Comparison of ENCODE assay signal across 9 cellular contexts in genomic region chr13:113449693-113450347, GRCh38. TPM values are rescaled to one million over a fixed set of nuclear protein-coding genes. Genes with fewer than 3 reads are reported as not detected.
DNase-seq lines count a peak whose midpoint lies in the region; ATAC-seq, FAIRE-seq and TF ChIP-seq lines count a peak whose summit lies in the region.
"Had no signal": no experiment of that assay in that cellular context is flagged by ENCODE, and none has a peak within 500 bp of the region (broad histone marks: within the 10 kb centered on the region; RNA-seq: fewer than 3 reads in every experiment).

No MANE protein-coding gene starts in this region.

- H4K20me1 ChIP-seq in BLaER1 treated with 17β-estradiol and CSF1 and Interleukin-3, amounts not matched to agents 10 nM and 100 nM: no peaks in the 10 kb centered on the region

- peaks cover 3 to 22% (median 13%) of the 10 kb centered on the region in 11 experiments; a peak in 20 of 22 replicates for H3K36me3 ChIP-seq in BLaER1 treated with 17β-estradiol and CSF1 and Interleukin-3, amounts not matched to agents 10 nM and 100 nM
- H3K36me3 ChIP-seq in bronchial epithelial cell (ENCODE audit: control insufficient read depth, insufficient read depth, low read length): no peaks in the 10 kb centered on the region
- H3K36me3 ChIP-seq in neuronal stem cell (replicated peaks in 1 of 2; ENCODE audit: control insufficient read depth in 2 of 2, insufficient read depth in 2 of 2, low read length in 2 of 2): peaks cover 13 to 38% of the 10 kb centered on the region in 2 donors

- H3K4me1 ChIP-seq in BLaER1 treated with 17β-estradiol and CSF1 and Interleukin-3, amounts not matched to agents 10 nM and 100 nM: peaks cover 46 to 97% (median 89%) of the 10 kb centered on the region in 10 experiments
- H3K4me1 ChIP-seq in neuronal stem cell (ENCODE audit: control insufficient read depth in 2 of 2, insufficient read depth in 1 of 2, low read depth in 1 of 2, low read length in 2 of 2): peaks cover 6 to 10% of the 10 kb centered on the region in 2 donors

- WGBS in neuronal stem cell (ENCODE audit: extremely low coverage in 2 of 2, insufficient read length in 2 of 2, insufficient replicate concordance in 1 of 2), 2 donors: no CpG with 5 or more reads among the region's 13 CpGs

- peak overlapping the region; percentile 46 for H3K18ac ChIP-seq in neuronal stem cell (ENCODE audit: low read length)

- ATAC-seq in HG03571 (IDR thresholded peaks at IDR 0.05; ENCODE audit: unreplicated experiment): no peak
- ATAC-seq in GM18520 (IDR thresholded peaks at IDR 0.05; ENCODE audit: unreplicated experiment): no peak
- no peak for ATAC-seq in GM18867 (IDR thresholded peaks at IDR 0.05; ENCODE audit: unreplicated experiment)

- no peak overlapping the region for H3K14ac ChIP-seq in neuronal stem cell (ENCODE audit: low read length)

- H3K27ac ChIP-seq in BLaER1 treated with 17β-estradiol and CSF1 and Interleukin-3, amounts not matched to agents 10 nM and 100 nM: peak overlapping the region; percentile 76 to 95 (median 88)
- H3K27ac ChIP-seq in neuronal stem cell (replicated peaks; ENCODE audit: low read length): no peak overlapping the region

- H3K9ac ChIP-seq in BLaER1 treated with 17β-estradiol and CSF1 and Interleukin-3, amounts not matched to agents 10 nM and 100 nM: peak overlapping the region; percentile 72 to 85 (median 79)
- H3K9ac ChIP-seq in neuronal stem cell (ENCODE audit: low read depth, low read length, poor library complexity): peak overlapping the region; percentile 3

- no peak overlapping the region for H3K4ac ChIP-seq in neuronal stem cell (ENCODE audit: low read length)

- H3K23ac ChIP-seq in neuronal stem cell (ENCODE audit: low read depth, low read length, poor library complexity): no peak overlapping the region

- DNase-seq in LNCaP clone FGC (ENCODE audit: low read depth): no peak
- no peak for DNase-seq in bronchial epithelial cell (ENCODE audit: low read depth)
- DNase-seq in neuronal stem cell (ENCODE audit: low spot score): no peak
- DNase-seq in KG1 (lab: John Stamatoyannopoulos, UW): no peak
- DNase-seq: DND-41 had no signal

- FAIRE-seq in bronchial epithelial cell (lab: Jason Lieb, UNC): no peak

- H2BK120ac ChIP-seq in neuronal stem cell (ENCODE audit: low read depth, low read length): no peak overlapping the region

- H3K4me2 ChIP-seq in BLaER1 treated with 17β-estradiol and CSF1 and Interleukin-3, amounts not matched to agents 10 nM and 100 nM: peak overlapping the region; percentile 83 to 100 (median 97)
- H3K4me2 ChIP-seq in neuronal stem cell (ENCODE audit: insufficient read depth, low read length, poor library complexity, severe bottlenecking): no peak overlapping the region

- H3K9me3 ChIP-seq in BLaER1 treated with 17β-estradiol and CSF1 and Interleukin-3, amounts not matched to agents 10 nM and 100 nM (replicated peaks in 1 of 11): no peaks in the 10 kb centered on the region
- peaks cover 4 to 6% of the 10 kb centered on the region in 2 donors for H3K9me3 ChIP-seq in neuronal stem cell (replicated peaks in 1 of 2; ENCODE audit: control insufficient read depth in 2 of 2, insufficient read depth in 1 of 2, low read depth in 1 of 2, low read length in 2 of 2)

- no peak overlapping the region for H2AFZ ChIP-seq in neuronal stem cell (ENCODE audit: low read length)

- H4K91ac ChIP-seq in neuronal stem cell (ENCODE audit: low read depth, low read length, poor library complexity): no peak overlapping the region

- no peaks in the 10 kb centered on the region for H3K27me3 ChIP-seq in BLaER1 treated with 17β-estradiol and CSF1 and Interleukin-3, amounts not matched to agents 10 nM and 100 nM
- H3K27me3 ChIP-seq in bronchial epithelial cell (ENCODE audit: control insufficient read depth, insufficient read depth, low read length) (no peaks in the 10 kb centered on the region), neuronal stem cell (ENCODE audit: control insufficient read depth in 3 of 3, insufficient read depth in 3 of 3, low read depth in 1 of 3, low read length in 3 of 3) (no peaks in the 10 kb centered on the region)

- H2BK5ac ChIP-seq in neuronal stem cell (ENCODE audit: low read length): no peak overlapping the region

- H2AK5ac ChIP-seq in neuronal stem cell (ENCODE audit: low read depth, low read length): no peak overlapping the region

- TF ChIP-seq CTCF in LNCaP clone FGC (IDR thresholded peaks at IDR 0.05; ENCODE audit: control insufficient read depth, extremely low read depth, insufficient read depth): no peak
- TF ChIP-seq CTCF in bronchial epithelial cell (IDR thresholded peaks at IDR 0.05; ENCODE audit: insufficient read depth, low read length, severe bottlenecking): no peak

- peak overlapping the region; percentile 49 to 75 (median 61) for H3K4me3 ChIP-seq in BLaER1 treated with 17β-estradiol and CSF1 and Interleukin-3, amounts not matched to agents 10 nM and 100 nM
- H3K4me3 ChIP-seq in LNCaP clone FGC (ENCODE audit: low read depth, low read length) (peak overlapping the region; percentile 62), bronchial epithelial cell (ENCODE audit: low read depth, low read length) (peak overlapping the region; percentile 29), neuronal stem cell (ENCODE audit: low read length in 2 of 2) (no peak overlapping the region)

- no peaks in the 10 kb centered on the region for H3K79me1 ChIP-seq in neuronal stem cell (ENCODE audit: low read depth, low read length)

- peak overlapping the region; percentile 6 for H2BK15ac ChIP-seq in neuronal stem cell (ENCODE audit: low read length)

- H2BK12ac ChIP-seq in neuronal stem cell (ENCODE audit: low read length): no peak overlapping the region

- H4K8ac ChIP-seq in neuronal stem cell (ENCODE audit: low read depth, low read length): no peak overlapping the region

RNA-seq across cellular contexts. Expression of gene ADPRHL1, which starts 3.5 kb away (rescaled TPM):
- 0.26 and 1.0 TPM in 2 replicates for total RNA-seq in bronchial epithelial cell
- 0.47 TPM for polyA plus RNA-seq in neuronal stem cell (2013, experiment 1 of 2)
- polyA plus RNA-seq in neuronal stem cell (2013, experiment 2 of 2): 0.40 TPM

RNA-seq across cellular contexts. Expression of gene DCUN1D2, which starts 40.7 kb away (rescaled TPM):
- 14.2 and 16.3 TPM in 2 replicates for total RNA-seq in bronchial epithelial cell
- 21.3 TPM for polyA plus RNA-seq in neuronal stem cell (2013, experiment 1 of 2)
- polyA plus RNA-seq in neuronal stem cell (2013, experiment 2 of 2): 22.2 TPM

Comparison
In these comparisons a context has a peak if more than half of its experiments do, and no peak if none do; other contexts are left out.
1. H3K4me3 ChIP-seq: peak in BLaER1 treated with 17β-estradiol and CSF1 and Interleukin-3, amounts not matched to agents 10 nM and 100 nM (10 of 10), LNCaP clone FGC (single experiment) and bronchial epithelial cell (single experiment); none in neuronal stem cell (0 of 2).